ENCODE assay signal across 1 cellular context in the genomic region with DNA sequence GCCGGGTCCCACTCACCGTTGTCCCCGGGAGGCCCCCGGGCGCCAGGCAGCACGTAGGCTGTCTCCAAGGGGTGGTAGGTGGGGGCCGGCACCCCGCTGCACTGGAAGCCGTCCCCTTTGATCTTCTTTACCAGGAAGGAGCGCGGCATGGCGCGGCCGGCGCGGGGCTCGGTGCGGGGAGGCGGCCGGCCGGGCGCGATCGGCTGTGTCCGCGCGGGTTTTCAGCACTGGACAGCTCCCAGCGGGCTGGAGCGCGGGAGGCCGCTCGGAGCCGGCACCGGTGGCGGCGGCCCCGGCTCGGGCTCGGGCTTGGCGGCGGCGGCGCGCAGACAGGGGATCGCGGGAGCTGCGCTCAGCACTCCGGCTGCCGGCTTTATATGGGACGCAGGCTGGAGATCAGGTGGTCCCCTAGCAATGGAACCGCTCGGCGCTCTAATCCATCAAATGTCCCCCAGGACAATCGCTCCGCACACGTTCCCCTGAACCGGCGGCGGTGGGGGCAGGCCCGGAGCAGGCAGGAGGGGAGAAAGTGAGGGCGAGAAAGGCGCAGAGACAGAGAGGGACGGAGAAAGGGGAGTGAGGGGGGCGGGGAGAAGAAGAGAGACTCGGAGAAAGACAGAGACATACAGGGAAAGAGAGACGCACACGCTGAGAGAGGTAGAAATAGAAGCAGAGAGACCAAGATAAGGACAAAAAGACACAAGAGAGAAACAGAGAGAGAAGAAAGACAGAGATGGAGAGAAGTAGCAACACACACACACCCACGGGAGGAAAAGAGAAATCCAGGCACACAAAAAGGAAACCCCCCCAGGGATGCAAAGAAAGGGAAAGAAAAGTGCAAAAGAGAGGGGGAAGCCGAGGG.
TF ChIP-seq lines count a peak whose summit lies in the region.

A gene (minus strand): TSS at position 350 of the 862 bp plus-strand sequence. CDS start 201 bp downstream, at position 149.

TF ChIP-seq in GM23338, 12 proteins besides CTCF, POLR2A, EP300 and RAD21 (continued from another document):
- TF ChIP-seq, protein P1, sequence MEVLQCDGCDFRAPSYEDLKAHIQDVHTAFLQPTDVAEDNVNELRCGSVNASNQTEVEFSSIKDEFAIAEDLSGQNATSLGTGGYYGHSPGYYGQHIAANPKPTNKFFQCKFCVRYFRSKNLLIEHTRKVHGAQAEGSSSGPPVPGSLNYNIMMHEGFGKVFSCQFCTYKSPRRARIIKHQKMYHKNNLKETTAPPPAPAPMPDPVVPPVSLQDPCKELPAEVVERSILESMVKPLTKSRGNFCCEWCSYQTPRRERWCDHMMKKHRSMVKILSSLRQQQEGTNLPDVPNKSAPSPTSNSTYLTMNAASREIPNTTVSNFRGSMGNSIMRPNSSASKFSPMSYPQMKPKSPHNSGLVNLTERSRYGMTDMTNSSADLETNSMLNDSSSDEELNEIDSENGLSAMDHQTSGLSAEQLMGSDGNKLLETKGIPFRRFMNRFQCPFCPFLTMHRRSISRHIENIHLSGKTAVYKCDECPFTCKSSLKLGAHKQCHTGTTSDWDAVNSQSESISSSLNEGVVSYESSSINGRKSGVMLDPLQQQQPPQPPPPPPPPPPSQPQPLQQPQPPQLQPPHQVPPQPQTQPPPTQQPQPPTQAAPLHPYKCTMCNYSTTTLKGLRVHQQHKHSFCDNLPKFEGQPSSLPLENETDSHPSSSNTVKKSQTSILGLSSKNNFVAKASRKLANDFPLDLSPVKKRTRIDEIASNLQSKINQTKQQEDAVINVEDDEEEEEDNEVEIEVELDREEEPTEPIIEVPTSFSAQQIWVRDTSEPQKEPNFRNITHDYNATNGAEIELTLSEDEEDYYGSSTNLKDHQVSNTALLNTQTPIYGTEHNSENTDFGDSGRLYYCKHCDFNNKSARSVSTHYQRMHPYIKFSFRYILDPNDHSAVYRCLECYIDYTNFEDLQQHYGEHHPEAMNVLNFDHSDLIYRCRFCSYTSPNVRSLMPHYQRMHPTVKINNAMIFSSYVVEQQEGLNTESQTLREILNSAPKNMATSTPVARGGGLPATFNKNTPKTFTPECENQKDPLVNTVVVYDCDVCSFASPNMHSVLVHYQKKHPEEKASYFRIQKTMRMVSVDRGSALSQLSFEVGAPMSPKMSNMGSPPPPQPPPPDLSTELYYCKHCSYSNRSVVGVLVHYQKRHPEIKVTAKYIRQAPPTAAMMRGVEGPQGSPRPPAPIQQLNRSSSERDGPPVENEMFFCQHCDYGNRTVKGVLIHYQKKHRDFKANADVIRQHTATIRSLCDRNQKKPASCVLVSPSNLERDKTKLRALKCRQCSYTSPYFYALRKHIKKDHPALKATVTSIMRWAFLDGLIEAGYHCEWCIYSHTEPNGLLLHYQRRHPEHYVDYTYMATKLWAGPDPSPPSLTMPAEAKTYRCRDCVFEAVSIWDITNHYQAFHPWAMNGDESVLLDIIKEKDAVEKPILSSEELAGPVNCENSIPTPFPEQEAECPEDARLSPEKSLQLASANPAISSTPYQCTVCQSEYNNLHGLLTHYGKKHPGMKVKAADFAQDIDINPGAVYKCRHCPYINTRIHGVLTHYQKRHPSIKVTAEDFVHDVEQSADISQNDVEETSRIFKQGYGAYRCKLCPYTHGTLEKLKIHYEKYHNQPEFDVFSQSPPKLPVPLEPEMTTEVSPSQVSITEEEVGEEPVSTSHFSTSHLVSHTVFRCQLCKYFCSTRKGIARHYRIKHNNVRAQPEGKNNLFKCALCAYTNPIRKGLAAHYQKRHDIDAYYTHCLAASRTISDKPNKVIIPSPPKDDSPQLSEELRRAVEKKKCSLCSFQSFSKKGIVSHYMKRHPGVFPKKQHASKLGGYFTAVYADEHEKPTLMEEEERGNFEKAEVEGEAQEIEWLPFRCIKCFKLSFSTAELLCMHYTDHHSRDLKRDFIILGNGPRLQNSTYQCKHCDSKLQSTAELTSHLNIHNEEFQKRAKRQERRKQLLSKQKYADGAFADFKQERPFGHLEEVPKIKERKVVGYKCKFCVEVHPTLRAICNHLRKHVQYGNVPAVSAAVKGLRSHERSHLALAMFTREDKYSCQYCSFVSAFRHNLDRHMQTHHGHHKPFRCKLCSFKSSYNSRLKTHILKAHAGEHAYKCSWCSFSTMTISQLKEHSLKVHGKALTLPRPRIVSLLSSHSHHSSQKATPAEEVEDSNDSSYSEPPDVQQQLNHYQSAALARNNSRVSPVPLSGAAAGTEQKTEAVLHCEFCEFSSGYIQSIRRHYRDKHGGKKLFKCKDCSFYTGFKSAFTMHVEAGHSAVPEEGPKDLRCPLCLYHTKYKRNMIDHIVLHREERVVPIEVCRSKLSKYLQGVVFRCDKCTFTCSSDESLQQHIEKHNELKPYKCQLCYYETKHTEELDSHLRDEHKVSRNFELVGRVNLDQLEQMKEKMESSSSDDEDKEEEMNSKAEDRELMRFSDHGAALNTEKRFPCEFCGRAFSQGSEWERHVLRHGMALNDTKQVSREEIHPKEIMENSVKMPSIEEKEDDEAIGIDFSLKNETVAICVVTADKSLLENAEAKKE (CRISPR knock-in tag; IDR thresholded peaks at IDR 0.05) = no peak
- TF ChIP-seq JUNB (IDR thresholded peaks at IDR 0.05; ENCODE audit: unreplicated experiment) (no peak), EZH2 (IDR thresholded peaks at IDR 0.05; ENCODE audit: low read depth, unreplicated experiment) (peak; percentile 39), STAT1 (IDR thresholded peaks at IDR 0.05; ENCODE audit: unreplicated experiment) (no peak), ZNF114 (CRISPR knock-in tag; IDR thresholded peaks at IDR 0.05) (no peak)
